In the genomic region with DNA sequence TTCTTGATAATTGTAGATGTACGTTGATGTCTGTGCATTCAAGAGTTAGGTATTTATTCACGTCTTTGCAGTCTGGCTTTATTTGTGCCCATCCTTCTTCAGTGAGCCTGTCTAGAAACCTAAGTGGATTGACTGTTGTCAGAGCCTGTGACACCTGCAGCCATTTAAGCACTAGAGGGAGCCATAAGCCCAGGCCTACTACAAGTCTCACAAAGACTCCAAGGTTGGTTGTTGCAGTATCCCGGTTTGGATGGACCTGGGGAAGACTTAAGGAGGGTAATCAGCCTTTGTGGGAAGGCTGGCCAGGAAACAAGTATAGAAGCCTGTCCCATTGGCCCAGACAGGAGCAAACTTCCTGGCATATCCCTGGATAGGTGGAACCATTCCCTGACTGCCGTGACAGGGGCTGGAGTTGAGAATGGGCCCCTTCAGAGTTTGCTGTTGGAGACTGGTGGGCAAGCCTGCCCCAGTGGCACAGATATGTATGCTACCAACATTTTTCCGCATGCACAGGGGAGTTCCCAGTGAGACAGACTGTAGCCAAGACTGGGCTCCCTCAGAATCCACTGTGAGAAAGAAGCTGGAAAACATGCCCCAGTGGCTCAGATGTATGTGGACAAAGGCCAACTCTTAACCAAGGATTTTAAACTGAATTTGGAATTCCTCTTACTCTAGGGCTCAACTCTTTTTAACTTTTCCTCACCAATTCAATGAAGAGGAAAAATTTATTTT, we compare ENCODE assay signal across 7 cellular contexts. TPM values are rescaled to one million over a fixed set of nuclear protein-coding genes. Genes with fewer than 3 reads are reported as not detected.
DNase-seq lines count a peak whose midpoint lies in the region; ATAC-seq, FAIRE-seq and TF ChIP-seq lines count a peak whose summit lies in the region.

No MANE protein-coding gene starts in this region.

- no peak for FAIRE-seq in RCC 7860 (lab: Jason Lieb, UNC)

- no peak for TF ChIP-seq POLR2A in esophagus muscularis mucosa (IDR thresholded peaks at IDR 0.05; ENCODE audit: low read depth)

- TF ChIP-seq EP300 in esophagus muscularis mucosa (IDR thresholded peaks at IDR 0.05): no peak

- 62% methylated on average over 4 of the region's 5 CpGs for WGBS in esophagus muscularis mucosa

- no peaks in the 10 kb centered on the region for H3K27me3 ChIP-seq in MG63
- no peaks in the 10 kb centered on the region for H3K27me3 ChIP-seq in esophagus muscularis mucosa

- intact Hi-C loops in esophagus muscularis mucosa (cut with DNase I): no loop called here

- no peak overlapping the region for H3K4me3 ChIP-seq in MG63
- H3K4me3 ChIP-seq in esophagus muscularis mucosa: no peak overlapping the region

- H3K27ac Mint-ChIP-seq in osteocyte (ENCODE audit: unreplicated experiment): no peak overlapping the region

- DNase-seq in MG63: peak; percentile 21
- DNase-seq in RCC 7860 (ENCODE audit: low spot score): peak; percentile 44
- no peak for DNase-seq in esophagus muscularis mucosa (ENCODE audit: extremely low spot score)
- no peak for DNase-seq in osteocyte (ENCODE audit: extremely low spot score, unreplicated experiment)

- no peaks in the 10 kb centered on the region for H3K36me3 Mint-ChIP-seq in osteocyte (ENCODE audit: unreplicated experiment)

- no peaks in the 10 kb centered on the region for H3K9me3 Mint-ChIP-seq in osteocyte (ENCODE audit: unreplicated experiment)

- no peak for ATAC-seq in GM18873 (IDR thresholded peaks at IDR 0.05; ENCODE audit: low FRiP score, unreplicated experiment)
- no peak for ATAC-seq in GM18517 (IDR thresholded peaks at IDR 0.05; ENCODE audit: unreplicated experiment)

- H3K4me3 Mint-ChIP-seq in osteocyte (ENCODE audit: unreplicated experiment): no peak overlapping the region

- no peak overlapping the region for H3K27ac ChIP-seq in esophagus muscularis mucosa (replicated peaks in 1 of 4)

- no peaks in the 10 kb centered on the region for H3K4me1 ChIP-seq in esophagus muscularis mucosa

- H3K4me1 Mint-ChIP-seq in osteocyte (ENCODE audit: unreplicated experiment): no peaks in the 10 kb centered on the region

- H3K27me3 Mint-ChIP-seq in osteocyte (ENCODE audit: unreplicated experiment): peaks cover 49% of the 10 kb centered on the region

- no peaks in the 10 kb centered on the region for H3K36me3 ChIP-seq in MG63
- H3K36me3 ChIP-seq in esophagus muscularis mucosa: no peaks in the 10 kb centered on the region

- no peaks in the 10 kb centered on the region for H3K9me3 ChIP-seq in MG63
- H3K9me3 ChIP-seq in esophagus muscularis mucosa: no peaks in the 10 kb centered on the region

- TF ChIP-seq CTCF in GM12872 (IDR thresholded peaks at IDR 0.05; ENCODE audit: insufficient read depth, low read depth, low read length) (peak; percentile 67), esophagus muscularis mucosa (IDR thresholded peaks at IDR 0.05) (peak; percentile 25 to 50 (median 26)), osteocyte (IDR thresholded peaks at IDR 0.05) (peak; percentile 91)

RNA-seq across cellular contexts. Expression of a gene that starts 9.3 kb away (rescaled TPM):
- not detected in 2 replicates for total RNA-seq in MG63 (2014; rRNA removed; shearing (Covaris generic); ENCODE audit: low replicate concordance)
- not detected for total RNA-seq in esophagus muscularis mucosa
- total RNA-seq in osteocyte: not detected in 2 replicates

Comparison
In these comparisons a context has a peak if more than half of its experiments do, and no peak if none do; other contexts are left out.
1. CTCF ChIP-seq: peak in every context shown above with its lines; median percentile 91 in osteocyte; 67 in GM12872; 26 in esophagus muscularis mucosa.
2. DNase-seq: peak in MG63 (single experiment) and RCC 7860 (single experiment); none in esophagus muscularis mucosa (single experiment) and osteocyte (single experiment).